15 cellular contexts compared by ENCODE assay signal in genomic region chr3:171282041-171282440, GRCh38.
DNase-seq lines count a peak whose midpoint lies in the region; TF ChIP-seq lines count a peak whose summit lies in the region.
"Had no signal": no experiment of that assay in that cellular context is flagged by ENCODE, and none has a peak within 500 bp of the region (broad histone marks: within the 10 kb centered on the region; RNA-seq: fewer than 3 reads in every experiment).

No MANE protein-coding gene starts in this region.

- peak; percentile 75 for DNase-seq in Caki2 (ENCODE audit: low read depth)
- no peak for DNase-seq in SK-N-SH
- DNase-seq in fibroblast of lung (ENCODE audit: low read depth in 2 of 2), result peak; percentile 79 to 89
- peak; percentile 35 for DNase-seq in pons (ENCODE audit: low spot score)
- no peak for DNase-seq in NCI-H774 (lab: John Stamatoyannopoulos, UW)
- DNase-seq in progenitor cell of endocrine pancreas (ENCODE audit: low spot score, unreplicated experiment), result no peak
- DNase-seq in stimulated activated CD8-positive, alpha-beta memory T cell treated with anti-CD3 and anti-CD28 coated beads, Interleukin-4, amount 100 ng/mL, for 48 hours, result no peak
- DNase-seq in islet precursor cell, result no peak
- DNase-seq: activated CD4-positive, alpha-beta memory T cell treated with anti-CD3 and anti-CD28 coated beads, Interleukin-2, amount 10 ng/mL, durations not matched to agents 7 days and 5 days; CD8-positive, alpha-beta T cell; left colon; MV-4-11; NK-92 treated with Interleukin-12 subunit alpha and Interleukin-12 subunit beta, amount 100 ng/mL, for 24 hours; stimulated activated CD4-positive, alpha-beta T cell treated with anti-CD3 and anti-CD28 coated beads, Interleukin-4, amount 100 ng/mL, for 1 hour had no signal

- H3K9me3 ChIP-seq in SK-N-SH, result no peaks in the 10 kb centered on the region
- no peaks in the 10 kb centered on the region for H3K9me3 ChIP-seq in fibroblast of lung (ENCODE audit: control insufficient read depth, insufficient read depth, low read depth, low read length)

- H3K4me1 ChIP-seq in SK-N-SH (ENCODE audit: control insufficient read depth in 1 of 2, insufficient read depth in 2 of 2, low read depth in 1 of 2, low read length in 1 of 2) (peaks cover 6 to 35% of the 10 kb centered on the region in 2 experiments), fibroblast of lung (ENCODE audit: control insufficient read depth, extremely low read depth, insufficient read depth, low read length) (peaks cover 7% of the 10 kb centered on the region)

- in situ Hi-C loops in Caki2 (cut with HindIII; ENCODE audit: low pct_unique_long_range_greater_than_20kb, low sequenced_read_pairs), result no loop called here

- CTCF ChIA-PET in SK-N-SH (lab: Yijun Ruan, JAX), result interaction anchor here (1.0 kb wide), 1 partner anchor 179 kb away, joined by 3 read pairs; no protein-coding TSS in a partner anchor

- no peaks in the 10 kb centered on the region; the same call in 1 of the 2 replicates for H4K20me1 ChIP-seq in SK-N-SH (ENCODE audit: insufficient read depth)
- H4K20me1 ChIP-seq in fibroblast of lung (ENCODE audit: control insufficient read depth, extremely low read depth, insufficient read depth, low read length), result no peaks in the 10 kb centered on the region

- peak overlapping the region; percentile 75 to 99; a peak in 3 of 4 replicates for H3K27ac ChIP-seq in SK-N-SH (ENCODE audit: low read depth in 2 of 2, low read length in 1 of 2)
- no peak overlapping the region for H3K27ac ChIP-seq in fibroblast of lung (ENCODE audit: insufficient read depth, low read length)

- no peaks in the 10 kb centered on the region for H3K9me2 ChIP-seq in SK-N-SH

- 0 out of 4 replicates have a peak, but pooled peaks of 1 of the 2 experiments have one; percentile 26 for TF ChIP-seq EP300 in SK-N-SH (IDR thresholded peaks at IDR 0.05; ENCODE audit: borderline replicate concordance in 1 of 2, low read depth in 1 of 2, low read length in 1 of 2)

- TF ChIP-seq RAD21 in SK-N-SH (IDR thresholded peaks at IDR 0.05; ENCODE audit: low read length), result no peak

- H3K4me3 Mint-ChIP-seq in progenitor cell of endocrine pancreas (ENCODE audit: low read depth), result no peak overlapping the region
- H3K4me3 Mint-ChIP-seq: activated CD4-positive, alpha-beta memory T cell treated with anti-CD3 and anti-CD28 coated beads, Interleukin-2, amount 10 ng/mL, durations not matched to agents 7 days and 5 days; activated naive CD8-positive, alpha-beta T cell; CD8-positive, alpha-beta T cell had no signal

- H3K36me3 ChIP-seq in SK-N-SH (replicated peaks in 1 of 2; ENCODE audit: control insufficient read depth in 1 of 2, insufficient read depth in 2 of 2, low read length in 1 of 2) (no peaks in the 10 kb centered on the region), fibroblast of lung (ENCODE audit: control insufficient read depth, insufficient read depth, low read length) (no peaks in the 10 kb centered on the region)

- no peak overlapping the region for H2AFZ ChIP-seq in SK-N-SH (ENCODE audit: low read depth)
- H2AFZ ChIP-seq in fibroblast of lung (ENCODE audit: low read length), result no peak overlapping the region

- H3K27me3 Mint-ChIP-seq in progenitor cell of endocrine pancreas, result no peaks in the 10 kb centered on the region
- H3K27me3 Mint-ChIP-seq: activated CD4-positive, alpha-beta memory T cell treated with anti-CD3 and anti-CD28 coated beads, Interleukin-2, amount 10 ng/mL, durations not matched to agents 7 days and 5 days; activated naive CD8-positive, alpha-beta T cell had no signal

- H3F3A ChIP-seq in SK-N-SH (replicated peaks; ENCODE audit: insufficient read depth), result peaks cover 45% of the 10 kb centered on the region

- H3K27ac Mint-ChIP-seq in progenitor cell of endocrine pancreas, result no peak overlapping the region
- H3K27ac Mint-ChIP-seq: activated CD4-positive, alpha-beta memory T cell treated with anti-CD3 and anti-CD28 coated beads, Interleukin-2, amount 10 ng/mL, durations not matched to agents 7 days and 5 days; activated naive CD8-positive, alpha-beta T cell; CD8-positive, alpha-beta T cell had no signal

- no peaks in the 10 kb centered on the region for H3K9me3 Mint-ChIP-seq in progenitor cell of endocrine pancreas (ENCODE audit: low read depth)
- H3K9me3 Mint-ChIP-seq: CD8-positive, alpha-beta T cell had no signal

- H3K27me3 ChIP-seq in SK-N-SH (ENCODE audit: insufficient read depth), result no peaks in the 10 kb centered on the region
- no peaks in the 10 kb centered on the region for H3K27me3 ChIP-seq in fibroblast of lung (ENCODE audit: control insufficient read depth, insufficient read depth, low read length)

- no peaks in the 10 kb centered on the region for H3K36me3 Mint-ChIP-seq in progenitor cell of endocrine pancreas (ENCODE audit: insufficient read depth)

- 49% methylated on average over 4 of the region's 4 CpGs for WGBS in SK-N-SH (ENCODE audit: low lambda C conversion rate)

- POLR2A ChIA-PET in SK-N-SH (lab: Yijun Ruan, JAX), result no interaction called here

- H3K4me3 ChIP-seq in SK-N-SH (ENCODE audit: low read depth in 2 of 2, low read length in 1 of 2) (no peak overlapping the region), fibroblast of lung (replicated peaks in 1 of 4; ENCODE audit: control extremely low read depth in 1 of 4, insufficient read depth in 1 of 4, low read depth in 3 of 4, low read length in 4 of 4) (no peak overlapping the region)

- peaks cover 51% of the 10 kb centered on the region for H3K79me2 ChIP-seq in SK-N-SH (ENCODE audit: insufficient read depth)
- no peaks in the 10 kb centered on the region for H3K79me2 ChIP-seq in fibroblast of lung (ENCODE audit: control insufficient read depth, insufficient read depth, low read length)

- H3K4me2 ChIP-seq in SK-N-SH (peak overlapping the region; percentile 69), fibroblast of lung (ENCODE audit: extremely low read depth, insufficient read depth, low read length) (peak overlapping the region; percentile 16)

- H3K4me1 Mint-ChIP-seq in progenitor cell of endocrine pancreas (ENCODE audit: low read depth), result no peaks in the 10 kb centered on the region

- no peak overlapping the region for H3K9ac ChIP-seq in SK-N-SH
- no peak overlapping the region for H3K9ac ChIP-seq in fibroblast of lung (ENCODE audit: insufficient read depth, low read length)

- TF ChIP-seq CTCF in SK-N-SH (IDR thresholded peaks at IDR 0.05), result no peak
- no peak for TF ChIP-seq CTCF in fibroblast of lung (conservative IDR thresholded peaks at IDR 0.05 in 1 of 2, IDR thresholded peaks at IDR 0.05 in 1 of 2; ENCODE audit: low read depth in 1 of 2, low read length in 2 of 2)
- no peak for TF ChIP-seq CTCF in progenitor cell of endocrine pancreas (IDR thresholded peaks at IDR 0.05; ENCODE audit: unreplicated experiment)

TF ChIP-seq in SK-N-SH, 30 proteins besides CTCF, POLR2A, EP300 and RAD21 (continues in another document):
- TF ChIP-seq RXRA (IDR thresholded peaks at IDR 0.05; ENCODE audit: borderline replicate concordance, low read depth) (no peak), NFIC (IDR thresholded peaks at IDR 0.05; ENCODE audit: borderline replicate concordance) (peak; percentile 87), JUND (IDR thresholded peaks at IDR 0.05) (peak; percentile 46), SIN3A (IDR thresholded peaks at IDR 0.05; ENCODE audit: borderline replicate concordance, low read depth, low read length) (no peak), CHD2 (IDR thresholded peaks at IDR 0.05; ENCODE audit: low read length, partially characterized antibody) (no peak), FOXM1 (IDR thresholded peaks at IDR 0.05; ENCODE audit: low read depth) (no peak), FOSL2 (IDR thresholded peaks at IDR 0.05; ENCODE audit: borderline replicate concordance, low read depth) (no peak), PBX3 (IDR thresholded peaks at IDR 0.05) (peak; percentile 37; the same call in 1 of the 2 replicates)
- TF ChIP-seq, protein P1, sequence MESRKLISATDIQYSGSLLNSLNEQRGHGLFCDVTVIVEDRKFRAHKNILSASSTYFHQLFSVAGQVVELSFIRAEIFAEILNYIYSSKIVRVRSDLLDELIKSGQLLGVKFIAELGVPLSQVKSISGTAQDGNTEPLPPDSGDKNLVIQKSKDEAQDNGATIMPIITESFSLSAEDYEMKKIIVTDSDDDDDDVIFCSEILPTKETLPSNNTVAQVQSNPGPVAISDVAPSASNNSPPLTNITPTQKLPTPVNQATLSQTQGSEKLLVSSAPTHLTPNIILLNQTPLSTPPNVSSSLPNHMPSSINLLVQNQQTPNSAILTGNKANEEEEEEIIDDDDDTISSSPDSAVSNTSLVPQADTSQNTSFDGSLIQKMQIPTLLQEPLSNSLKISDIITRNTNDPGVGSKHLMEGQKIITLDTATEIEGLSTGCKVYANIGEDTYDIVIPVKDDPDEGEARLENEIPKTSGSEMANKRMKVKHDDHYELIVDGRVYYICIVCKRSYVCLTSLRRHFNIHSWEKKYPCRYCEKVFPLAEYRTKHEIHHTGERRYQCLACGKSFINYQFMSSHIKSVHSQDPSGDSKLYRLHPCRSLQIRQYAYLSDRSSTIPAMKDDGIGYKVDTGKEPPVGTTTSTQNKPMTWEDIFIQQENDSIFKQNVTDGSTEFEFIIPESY (IDR thresholded peaks at IDR 0.05; ENCODE audit: borderline replicate concordance, low read depth), result no peak
- TF ChIP-seq, protein P2, sequence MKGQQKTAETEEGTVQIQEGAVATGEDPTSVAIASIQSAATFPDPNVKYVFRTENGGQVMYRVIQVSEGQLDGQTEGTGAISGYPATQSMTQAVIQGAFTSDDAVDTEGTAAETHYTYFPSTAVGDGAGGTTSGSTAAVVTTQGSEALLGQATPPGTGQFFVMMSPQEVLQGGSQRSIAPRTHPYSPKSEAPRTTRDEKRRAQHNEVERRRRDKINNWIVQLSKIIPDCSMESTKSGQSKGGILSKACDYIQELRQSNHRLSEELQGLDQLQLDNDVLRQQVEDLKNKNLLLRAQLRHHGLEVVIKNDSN (IDR thresholded peaks at IDR 0.05; ENCODE audit: borderline replicate concordance, low read depth), result no peak

Comparison
In these comparisons a context has a peak if more than half of its experiments do, and no peak if none do; other contexts are left out.
1. DNase-seq: peak in Caki2 (single experiment), fibroblast of lung (2 of 2) and pons (single experiment); none in SK-N-SH (single experiment), NCI-H774 (single experiment), progenitor cell of endocrine pancreas (single experiment), stimulated activated CD8-positive, alpha-beta memory T cell treated with anti-CD3 and anti-CD28 coated beads, Interleukin-4, amount 100 ng/mL, for 48 hours (single experiment) and islet precursor cell (single experiment).